Comparison of ENCODE assay signal across 11 cellular contexts in the genomic region with DNA sequence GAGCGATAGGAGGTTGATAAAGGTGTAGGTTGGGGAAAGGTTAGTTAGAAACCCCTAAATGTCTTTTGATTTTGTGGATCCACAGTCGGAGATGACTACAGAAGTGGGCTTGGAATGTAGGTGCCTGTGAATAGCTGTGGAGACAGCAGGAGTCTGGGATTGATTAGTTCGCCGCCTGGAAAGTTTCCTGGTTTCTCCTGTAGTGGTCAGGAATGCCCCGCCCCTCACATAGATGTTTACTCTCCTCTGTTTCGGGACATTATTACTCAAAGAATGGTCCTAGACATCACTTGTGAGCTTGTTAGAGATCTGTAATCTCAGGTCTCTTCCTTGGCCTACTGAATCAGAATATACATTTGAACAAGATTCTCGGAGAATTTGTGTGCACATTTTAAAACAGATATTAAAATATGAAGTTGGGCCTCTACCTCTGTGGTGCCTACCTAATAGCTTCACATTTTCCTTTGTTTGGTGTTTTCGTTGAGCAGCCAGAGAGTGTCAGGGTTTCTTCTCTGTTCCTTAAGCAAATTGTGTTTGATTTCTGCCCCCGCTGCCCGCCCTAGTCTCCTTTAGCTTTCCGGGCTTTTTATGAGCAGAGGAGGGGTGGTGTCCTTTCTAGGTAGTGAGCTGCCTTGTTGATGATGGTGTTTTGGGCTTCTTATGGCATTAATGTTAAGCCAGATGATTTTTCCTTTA.
DNase-seq lines count a peak whose midpoint lies in the region; ATAC-seq, FAIRE-seq and TF ChIP-seq lines count a peak whose summit lies in the region.
"Had no signal": no experiment of that assay in that cellular context is flagged by ENCODE, and none has a peak within 500 bp of the region (broad histone marks: within the 10 kb centered on the region; RNA-seq: fewer than 3 reads in every experiment).

No MANE protein-coding gene starts in this region.

- H3K36me3 ChIP-seq in left ventricle myocardium inferior: peaks cover 40% of the 10 kb centered on the region
- H3K36me3 ChIP-seq in astrocyte (ENCODE audit: insufficient read depth, low read length): peaks cover 27% of the 10 kb centered on the region
- peaks cover 29 to 36% of the 10 kb centered on the region in 2 donors for H3K36me3 ChIP-seq in muscle layer of duodenum (ENCODE audit: control insufficient read depth in 1 of 2, insufficient read depth in 2 of 2, low read length in 2 of 2)
- peaks cover 0 to 16% of the 10 kb centered on the region in 2 donors for H3K36me3 ChIP-seq in vagina

- TF ChIP-seq CTCF in left ventricle myocardium inferior (IDR thresholded peaks at IDR 0.05; ENCODE audit: borderline replicate concordance): no peak
- TF ChIP-seq CTCF in astrocyte (IDR thresholded peaks at IDR 0.05; ENCODE audit: insufficient read depth, low read depth, low read length): no peak
- no peak for TF ChIP-seq CTCF in vagina (IDR thresholded peaks at IDR 0.05)

- H2AFZ ChIP-seq in astrocyte (ENCODE audit: low read depth, low read length): no peak overlapping the region

- FAIRE-seq in astrocyte (lab: Jason Lieb, UNC): no peak
- FAIRE-seq: D721Med had no signal

- no peaks in the 10 kb centered on the region for H3K27me3 ChIP-seq in left ventricle myocardium inferior (ENCODE audit: low read depth)
- H3K27me3 ChIP-seq in astrocyte (ENCODE audit: insufficient read depth, low read length): no peaks in the 10 kb centered on the region
- no peaks in the 10 kb centered on the region for H3K27me3 ChIP-seq in muscle layer of duodenum (ENCODE audit: low read depth, low read length)
- H3K27me3 ChIP-seq in vagina: no peaks in the 10 kb centered on the region

- intact Hi-C loops in left ventricle myocardium inferior (cut with micrococcal nuclease): loop anchor here (10.0 kb wide), 1 partner anchor 85 kb away; the partner anchor contains the start of gene PPP6R3
- intact Hi-C loops in left cardiac atrium (cut with DNase I): no loop called here
- intact Hi-C loops in vagina (cut with DNase I): no loop called here

- no peaks in the 10 kb centered on the region for H3K9me3 Mint-ChIP-seq in astrocyte (ENCODE audit: unreplicated experiment)

- H3K79me2 ChIP-seq in astrocyte (ENCODE audit: insufficient read depth, low read length): peaks cover 65% of the 10 kb centered on the region

- H3K4me1 ChIP-seq in left ventricle myocardium inferior (peaks cover 80% of the 10 kb centered on the region), astrocyte (ENCODE audit: insufficient read depth, low read length) (peaks cover 5% of the 10 kb centered on the region), muscle layer of duodenum (ENCODE audit: control insufficient read depth in 1 of 2, insufficient read depth in 2 of 2, low read length in 2 of 2) (peaks cover 7 to 41% of the 10 kb centered on the region in 2 donors), vagina (peaks cover 47% of the 10 kb centered on the region)

- peaks cover 73% of the 10 kb centered on the region for H4K20me1 ChIP-seq in astrocyte (ENCODE audit: insufficient read depth, low read length)

- H3K4me3 Mint-ChIP-seq in astrocyte (ENCODE audit: unreplicated experiment): peak overlapping the region; percentile 51

- peaks cover 33% of the 10 kb centered on the region for H3K4me1 Mint-ChIP-seq in astrocyte (ENCODE audit: low read depth, unreplicated experiment)

- H3K4me3 ChIP-seq in left ventricle myocardium inferior: no peak overlapping the region
- H3K4me3 ChIP-seq in astrocyte (ENCODE audit: insufficient read depth, low read depth, low read length): no peak overlapping the region
- no peak overlapping the region for H3K4me3 ChIP-seq in muscle layer of duodenum (ENCODE audit: low read depth in 1 of 2, low read length in 2 of 2)
- no peak overlapping the region for H3K4me3 ChIP-seq in vagina

- peaks cover 26% of the 10 kb centered on the region for H3K36me3 Mint-ChIP-seq in astrocyte (ENCODE audit: low read depth, unreplicated experiment)

- H3K9ac ChIP-seq in astrocyte (ENCODE audit: low read length): no peak overlapping the region

- no peak for DNase-seq in left ventricle myocardium inferior
- no peak for DNase-seq in left cardiac atrium
- DNase-seq in astrocyte (ENCODE audit: low read depth): peak; percentile 42
- no peak for DNase-seq in vagina (ENCODE audit: extremely low spot score in 2 of 2)
- DNase-seq in SHP77 (lab: John Stamatoyannopoulos, UW): no peak
- no peak for DNase-seq in epidermal melanocyte (ENCODE audit: insufficient read length, low spot score)
- DNase-seq: NCI-H748 treated with DMSO at 0.1 percent for 48 hours, T1000 had no signal

- H3K4me2 ChIP-seq in astrocyte (ENCODE audit: low read length): no peak overlapping the region

- ATAC-seq in left cardiac atrium (no peak), HG03280 (IDR thresholded peaks at IDR 0.05; ENCODE audit: unreplicated experiment) (no peak)

- H3K9me3 ChIP-seq in left ventricle myocardium inferior (replicated peaks) (no peaks in the 10 kb centered on the region), astrocyte (ENCODE audit: insufficient read depth, low read depth, low read length) (no peaks in the 10 kb centered on the region), muscle layer of duodenum (ENCODE audit: control insufficient read depth in 1 of 2, low read length in 2 of 2) (no peaks in the 10 kb centered on the region), vagina (no peaks in the 10 kb centered on the region)

- H3K27ac ChIP-seq in left ventricle myocardium inferior (replicated peaks): peak overlapping the region; percentile 55
- H3K27ac ChIP-seq in astrocyte (ENCODE audit: low read depth, low read length): no peak overlapping the region
- peak overlapping the region; percentile 9 for H3K27ac ChIP-seq in muscle layer of duodenum (ENCODE audit: low read length)
- H3K27ac ChIP-seq in vagina: peak overlapping the region; percentile 20

- H3K27ac Mint-ChIP-seq in astrocyte (ENCODE audit: unreplicated experiment): peak overlapping the region; percentile 64

- no peaks in the 10 kb centered on the region for H3K27me3 Mint-ChIP-seq in astrocyte (ENCODE audit: low read depth, unreplicated experiment)

- TF ChIP-seq POLR2A in vagina (IDR thresholded peaks at IDR 0.05): no peak
